Comparison of ENCODE assay signal across 9 cellular contexts in genomic region chr9:14271078-14271673, GRCh38. TPM values are rescaled to one million over a fixed set of nuclear protein-coding genes. Genes with fewer than 3 reads are reported as not detected.
DNase-seq lines count a peak whose midpoint lies in the region; ATAC-seq and TF ChIP-seq lines count a peak whose summit lies in the region.
"Had no signal": no experiment of that assay in that cellular context is flagged by ENCODE, and none has a peak within 500 bp of the region (broad histone marks: within the 10 kb centered on the region; RNA-seq: fewer than 3 reads in every experiment).

No MANE protein-coding gene starts in this region.

- H3K27me3 ChIP-seq in adipocyte (replicated peaks; ENCODE audit: control insufficient read depth, insufficient read depth, low read length), result no peaks in the 10 kb centered on the region
- no peaks in the 10 kb centered on the region for H3K27me3 ChIP-seq in testis

- no peak overlapping the region for H3K27ac ChIP-seq in testis

- TF ChIP-seq CTCF in testis (IDR thresholded peaks at IDR 0.05), result no peak
- TF ChIP-seq CTCF in GM13976 (IDR thresholded peaks at IDR 0.05; ENCODE audit: borderline replicate concordance, control extremely low read depth, extremely low read depth, insufficient read depth, missing control alignments), result no peak

- H3K9me3 ChIP-seq in adipocyte (ENCODE audit: control insufficient read depth, low read length) (no peaks in the 10 kb centered on the region), testis (no peaks in the 10 kb centered on the region)

- H3K4me3 ChIP-seq in adipocyte (ENCODE audit: low read length) (no peak overlapping the region), testis (no peak overlapping the region)

- H3K36me3 ChIP-seq in adipocyte (ENCODE audit: control insufficient read depth, insufficient read depth, low read length, severe bottlenecking) (no peaks in the 10 kb centered on the region), testis (ENCODE audit: low read depth, missing control alignments) (no peaks in the 10 kb centered on the region)

- H3K36me3 Mint-ChIP-seq in activated naive CD4-positive, alpha-beta T cell treated with anti-CD3 and anti-CD28 coated beads, Interleukin-2, amount 50 U/mL, for 72 hours, result no peaks in the 10 kb centered on the region
- H3K36me3 Mint-ChIP-seq: activated naive CD8-positive, alpha-beta T cell had no signal

- no peak for TF ChIP-seq POLR2A in testis (IDR thresholded peaks at IDR 0.05)

- in situ Hi-C loops in GM13976 (cut with MboI; ENCODE audit: low sequenced_read_pairs, unreplicated experiment), result no loop called here

- peaks cover 6 to 7% of the 10 kb centered on the region in 2 donors for H3K9me3 Mint-ChIP-seq in activated naive CD4-positive, alpha-beta T cell treated with anti-CD3 and anti-CD28 coated beads, Interleukin-2, amount 50 U/mL, for 72 hours

- no peak overlapping the region for H3K27ac Mint-ChIP-seq in activated naive CD4-positive, alpha-beta T cell treated with anti-CD3 and anti-CD28 coated beads, Interleukin-2, amount 50 U/mL, for 72 hours
- H3K27ac Mint-ChIP-seq: activated naive CD8-positive, alpha-beta T cell had no signal

- 40 to 47% methylated on average over 7 of the region's 7 CpGs for WGBS in testis, 2 donors

- H3K4me1 ChIP-seq in adipocyte (ENCODE audit: control insufficient read depth, insufficient read depth, low read length), result peaks cover 55% of the 10 kb centered on the region
- H3K4me1 ChIP-seq in testis, result peaks cover 8% of the 10 kb centered on the region

- DNase-seq in NCI-H146 treated with DMSO at 0.1 percent for 48 hours (lab: John Stamatoyannopoulos, UW; ENCODE audit: unreplicated experiment) (peak; percentile 92), adipocyte (ENCODE audit: low read depth) (peak; percentile 81), iris pigment epithelial cell (ENCODE audit: low read depth) (peak; percentile 85), testis (peak; percentile 31), cerebellum (ENCODE audit: low spot score) (no peak), GM13976 (ENCODE audit: low spot score) (no peak)
- no peak for DNase-seq in activated naive CD4-positive, alpha-beta T cell treated with Interleukin-2 at 50 U/mL for 16 hours
- no peak for DNase-seq in activated naive CD4-positive, alpha-beta T cell treated with anti-CD3 and anti-CD28 coated beads, Interleukin-2, amount 50 U/mL, for 72 hours (ENCODE audit: low spot score in 2 of 2)

- intact Hi-C loops in testis (cut with DNase I; ENCODE audit: low total_unique reads), result no loop called here

- ATAC-seq in activated naive CD4-positive, alpha-beta T cell treated with anti-CD3 and anti-CD28 coated beads, Interleukin-2, amount 50 U/mL, for 72 hours, result no peak

- no peak overlapping the region for H3K9ac ChIP-seq in adipocyte (ENCODE audit: low read length)

RNA-seq across cellular contexts. Expression of gene NFIB, which starts 42.8 kb away (rescaled TPM):
- total RNA-seq in testis, result 10 to 100 TPM; 23.1 to 34.7 TPM
- 8.4 TPM for polyA plus RNA-seq in testis (ENCODE audit: insufficient read depth, low read depth, low replicate concordance)
- 236 TPM for total RNA-seq in cerebellum
- total RNA-seq in activated naive CD4-positive, alpha-beta T cell treated with anti-CD3 and anti-CD28 coated beads, Interleukin-2, amount 50 U/mL, for 72 hours, result not detected

Comparison
In these comparisons a context has a peak if more than half of its experiments do, and no peak if none do; other contexts are left out.
1. DNase-seq: peak in NCI-H146 treated with DMSO at 0.1 percent for 48 hours (single experiment), adipocyte (single experiment), iris pigment epithelial cell (single experiment) and testis (single experiment); none in cerebellum (single experiment), GM13976 (single experiment), activated naive CD4-positive, alpha-beta T cell treated with Interleukin-2 at 50 U/mL for 16 hours (single experiment) and activated naive CD4-positive, alpha-beta T cell treated with anti-CD3 and anti-CD28 coated beads, Interleukin-2, amount 50 U/mL, for 72 hours (0 of 2).
2. RNA of gene NFIB, which starts 42.8 kb away (total RNA-seq): 236 TPM in cerebellum (single experiment) and 23.1 to 34.7 TPM in testis; not detected in activated naive CD4-positive, alpha-beta T cell treated with anti-CD3 and anti-CD28 coated beads, Interleukin-2, amount 50 U/mL, for 72 hours; every median in the first group is over 10 times any median in the second.